9 cellular contexts compared by ENCODE assay signal in the genomic region with DNA sequence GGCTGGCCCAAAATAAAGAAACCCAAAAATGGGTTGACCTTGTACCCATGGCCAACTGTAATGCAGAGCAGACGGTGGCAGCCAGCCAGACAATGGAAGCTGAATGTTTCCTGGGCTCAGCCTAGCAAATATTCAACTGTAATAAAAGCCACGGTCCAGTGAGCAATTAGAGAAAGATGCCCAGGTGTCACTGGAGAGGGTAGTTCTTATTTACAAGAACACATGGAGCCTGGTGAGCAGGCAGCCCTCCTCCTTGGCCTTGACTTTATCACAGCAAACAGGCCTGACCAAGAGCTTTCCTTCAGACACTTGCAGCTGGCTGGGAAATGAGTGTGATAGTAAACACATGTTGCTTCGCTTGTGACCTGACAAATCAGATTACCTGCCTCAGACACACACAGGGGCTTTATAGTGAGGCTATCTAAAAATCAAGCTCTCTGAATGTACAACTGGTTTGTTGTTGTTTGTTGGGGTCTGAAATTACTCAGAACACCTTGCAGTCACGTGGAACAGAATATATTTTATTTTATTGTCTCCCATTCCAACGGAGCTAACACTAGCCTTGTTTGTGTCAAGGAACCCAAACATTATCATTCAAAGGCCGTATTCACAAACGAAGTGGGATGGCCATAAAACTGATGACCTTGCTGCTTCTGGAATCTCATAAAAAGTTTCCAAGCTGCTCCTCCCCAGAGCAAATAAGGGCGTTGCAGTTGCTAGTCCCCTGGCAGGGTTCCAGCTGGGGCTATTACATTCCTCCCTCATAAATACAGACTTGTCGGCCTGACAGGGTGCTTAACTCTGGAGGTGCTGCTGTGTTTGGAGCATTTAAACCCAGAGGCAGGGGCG.
A peak's percentile ranks its signal among the peaks of the same experiment; 100 is the strongest.
DNase-seq lines count a peak whose midpoint lies in the region; ATAC-seq and TF ChIP-seq lines count a peak whose summit lies in the region.
"Had no signal": no experiment of that assay in that cellular context is flagged by ENCODE, and none has a peak within 500 bp of the region (broad histone marks: within the 10 kb centered on the region; RNA-seq: fewer than 3 reads in every experiment).

No MANE protein-coding gene starts in this region.

- peaks cover 41% of the 10 kb centered on the region for H3K4me1 ChIP-seq in vagina

- no peaks in the 10 kb centered on the region for H3K9me3 ChIP-seq in vagina

- intact Hi-C loops in vagina (cut with DNase I), result no loop called here

- H3K27me3 Mint-ChIP-seq in WTC11 (ENCODE audit: low read depth), result no peaks in the 10 kb centered on the region

- H3K27ac Mint-ChIP-seq in WTC11, result no peak overlapping the region

- H3K4me1 Mint-ChIP-seq in WTC11, result peaks cover 27% of the 10 kb centered on the region

- no peak overlapping the region for H3K4me3 Mint-ChIP-seq in WTC11

- H3K27ac ChIP-seq in vagina, result peak overlapping the region; percentile 52

- POLR2A ChIA-PET in WTC11 (lab: Charles Lee), result interaction anchor here (0.6 kb wide), 1 partner anchor 30 kb away, joined by 4 read pairs; no protein-coding TSS in a partner anchor

- no peaks in the 10 kb centered on the region for H3K9me3 Mint-ChIP-seq in WTC11

- no peak for TF ChIP-seq POLR2A in vagina (IDR thresholded peaks at IDR 0.05)

- no peaks in the 10 kb centered on the region for H3K36me3 ChIP-seq in vagina

- ATAC-seq in WTC11 (peak; percentile 67), left lobe of liver (peak; percentile 81), GM21619 (IDR thresholded peaks at IDR 0.05; ENCODE audit: unreplicated experiment) (no peak), HG03354 (IDR thresholded peaks at IDR 0.05; ENCODE audit: poor library complexity, severe bottlenecking, unreplicated experiment) (no peak)
- ATAC-seq: GM12878 had no signal

- no peaks in the 10 kb centered on the region for H3K27me3 ChIP-seq in vagina

- no peak overlapping the region for H3K4me3 ChIP-seq in vagina
- H3K4me3 ChIP-seq: GM12878 had no signal

- peaks cover 2% of the 10 kb centered on the region for H3K36me3 Mint-ChIP-seq in WTC11

- peak; percentile 94 for DNase-seq in COR-L47 (lab: John Stamatoyannopoulos, UW)
- peak; percentile 26 for DNase-seq in NCI-H1694 (lab: John Stamatoyannopoulos, UW)
- no peak for DNase-seq in WTC11 (ENCODE audit: low spot score)
- peak; percentile 73 for DNase-seq in left lobe of liver (ENCODE audit: low spot score)
- DNase-seq in vagina (ENCODE audit: extremely low spot score in 2 of 2), result peak in 1 of 2 donors; percentile 76
- DNase-seq in DMS114 treated with DMSO at 0.1 percent for 48 hours (lab: John Stamatoyannopoulos, UW; ENCODE audit: unreplicated experiment), result no peak

- TF ChIP-seq CTCF in WTC11 (IDR thresholded peaks at IDR 0.05), result no peak
- TF ChIP-seq CTCF in vagina (IDR thresholded peaks at IDR 0.05), result no peak

- CTCF ChIA-PET in WTC11 (lab: Charles Lee), result interaction anchor here (1.1 to 2.7 kb wide), 4 partner anchors 10 to 296 kb away, joined by 3 to 16 read pairs (median 4); no protein-coding TSS in a partner anchor

TF ChIP-seq in WTC11, 78 proteins besides CTCF, POLR2A, EP300 and RAD21:
- TF ChIP-seq, protein P1, sequence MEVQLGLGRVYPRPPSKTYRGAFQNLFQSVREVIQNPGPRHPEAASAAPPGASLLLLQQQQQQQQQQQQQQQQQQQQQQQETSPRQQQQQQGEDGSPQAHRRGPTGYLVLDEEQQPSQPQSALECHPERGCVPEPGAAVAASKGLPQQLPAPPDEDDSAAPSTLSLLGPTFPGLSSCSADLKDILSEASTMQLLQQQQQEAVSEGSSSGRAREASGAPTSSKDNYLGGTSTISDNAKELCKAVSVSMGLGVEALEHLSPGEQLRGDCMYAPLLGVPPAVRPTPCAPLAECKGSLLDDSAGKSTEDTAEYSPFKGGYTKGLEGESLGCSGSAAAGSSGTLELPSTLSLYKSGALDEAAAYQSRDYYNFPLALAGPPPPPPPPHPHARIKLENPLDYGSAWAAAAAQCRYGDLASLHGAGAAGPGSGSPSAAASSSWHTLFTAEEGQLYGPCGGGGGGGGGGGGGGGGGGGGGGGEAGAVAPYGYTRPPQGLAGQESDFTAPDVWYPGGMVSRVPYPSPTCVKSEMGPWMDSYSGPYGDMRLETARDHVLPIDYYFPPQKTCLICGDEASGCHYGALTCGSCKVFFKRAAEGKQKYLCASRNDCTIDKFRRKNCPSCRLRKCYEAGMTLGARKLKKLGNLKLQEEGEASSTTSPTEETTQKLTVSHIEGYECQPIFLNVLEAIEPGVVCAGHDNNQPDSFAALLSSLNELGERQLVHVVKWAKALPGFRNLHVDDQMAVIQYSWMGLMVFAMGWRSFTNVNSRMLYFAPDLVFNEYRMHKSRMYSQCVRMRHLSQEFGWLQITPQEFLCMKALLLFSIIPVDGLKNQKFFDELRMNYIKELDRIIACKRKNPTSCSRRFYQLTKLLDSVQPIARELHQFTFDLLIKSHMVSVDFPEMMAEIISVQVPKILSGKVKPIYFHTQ (CRISPR knock-in tag; IDR thresholded peaks at IDR 0.05), result no peak
- TF ChIP-seq ZNF396 (CRISPR knock-in tag; IDR thresholded peaks at IDR 0.05; ENCODE audit: borderline replicate concordance), result no peak
- no peak for TF ChIP-seq OVOL2 (CRISPR knock-in tag; IDR thresholded peaks at IDR 0.05; ENCODE audit: borderline replicate concordance)
- no peak for TF ChIP-seq RORB (CRISPR knock-in tag; IDR thresholded peaks at IDR 0.05)
- TF ChIP-seq, protein P2, sequence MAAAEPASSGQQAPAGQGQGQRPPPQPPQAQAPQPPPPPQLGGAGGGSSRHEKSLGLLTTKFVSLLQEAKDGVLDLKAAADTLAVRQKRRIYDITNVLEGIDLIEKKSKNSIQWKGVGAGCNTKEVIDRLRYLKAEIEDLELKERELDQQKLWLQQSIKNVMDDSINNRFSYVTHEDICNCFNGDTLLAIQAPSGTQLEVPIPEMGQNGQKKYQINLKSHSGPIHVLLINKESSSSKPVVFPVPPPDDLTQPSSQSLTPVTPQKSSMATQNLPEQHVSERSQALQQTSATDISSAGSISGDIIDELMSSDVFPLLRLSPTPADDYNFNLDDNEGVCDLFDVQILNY (CRISPR knock-in tag; IDR thresholded peaks at IDR 0.05), result no peak
- no peak for TF ChIP-seq ESRRA (CRISPR knock-in tag; IDR thresholded peaks at IDR 0.05; ENCODE audit: borderline replicate concordance)
- TF ChIP-seq KAT7 (CRISPR knock-in tag; IDR thresholded peaks at IDR 0.05; ENCODE audit: borderline replicate concordance), result no peak
- TF ChIP-seq, protein P3, sequence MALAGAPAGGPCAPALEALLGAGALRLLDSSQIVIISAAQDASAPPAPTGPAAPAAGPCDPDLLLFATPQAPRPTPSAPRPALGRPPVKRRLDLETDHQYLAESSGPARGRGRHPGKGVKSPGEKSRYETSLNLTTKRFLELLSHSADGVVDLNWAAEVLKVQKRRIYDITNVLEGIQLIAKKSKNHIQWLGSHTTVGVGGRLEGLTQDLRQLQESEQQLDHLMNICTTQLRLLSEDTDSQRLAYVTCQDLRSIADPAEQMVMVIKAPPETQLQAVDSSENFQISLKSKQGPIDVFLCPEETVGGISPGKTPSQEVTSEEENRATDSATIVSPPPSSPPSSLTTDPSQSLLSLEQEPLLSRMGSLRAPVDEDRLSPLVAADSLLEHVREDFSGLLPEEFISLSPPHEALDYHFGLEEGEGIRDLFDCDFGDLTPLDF (CRISPR knock-in tag; IDR thresholded peaks at IDR 0.05), result no peak
- TF ChIP-seq CBFB (CRISPR knock-in tag; IDR thresholded peaks at IDR 0.05; ENCODE audit: low read depth), result no peak
- no peak for TF ChIP-seq SOX15 (CRISPR knock-in tag; IDR thresholded peaks at IDR 0.05)
- TF ChIP-seq ZNF121 (CRISPR knock-in tag; IDR thresholded peaks at IDR 0.05), result no peak
- TF ChIP-seq NR2C2 (CRISPR knock-in tag; IDR thresholded peaks at IDR 0.05), result no peak
- TF ChIP-seq ZNF671 (CRISPR knock-in tag; IDR thresholded peaks at IDR 0.05), result no peak
- TF ChIP-seq EMX1 (CRISPR knock-in tag; IDR thresholded peaks at IDR 0.05), result no peak
- no peak for TF ChIP-seq FOXK1 (CRISPR knock-in tag; IDR thresholded peaks at IDR 0.05)
- TF ChIP-seq, protein P4, sequence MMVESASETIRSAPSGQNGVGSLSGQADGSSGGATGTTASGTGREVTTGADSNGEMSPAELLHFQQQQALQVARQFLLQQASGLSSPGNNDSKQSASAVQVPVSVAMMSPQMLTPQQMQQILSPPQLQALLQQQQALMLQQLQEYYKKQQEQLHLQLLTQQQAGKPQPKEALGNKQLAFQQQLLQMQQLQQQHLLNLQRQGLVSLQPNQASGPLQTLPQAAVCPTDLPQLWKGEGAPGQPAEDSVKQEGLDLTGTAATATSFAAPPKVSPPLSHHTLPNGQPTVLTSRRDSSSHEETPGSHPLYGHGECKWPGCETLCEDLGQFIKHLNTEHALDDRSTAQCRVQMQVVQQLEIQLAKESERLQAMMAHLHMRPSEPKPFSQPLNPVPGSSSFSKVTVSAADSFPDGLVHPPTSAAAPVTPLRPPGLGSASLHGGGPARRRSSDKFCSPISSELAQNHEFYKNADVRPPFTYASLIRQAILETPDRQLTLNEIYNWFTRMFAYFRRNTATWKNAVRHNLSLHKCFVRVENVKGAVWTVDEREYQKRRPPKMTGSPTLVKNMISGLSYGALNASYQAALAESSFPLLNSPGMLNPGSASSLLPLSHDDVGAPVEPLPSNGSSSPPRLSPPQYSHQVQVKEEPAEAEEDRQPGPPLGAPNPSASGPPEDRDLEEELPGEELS (CRISPR knock-in tag; IDR thresholded peaks at IDR 0.05), result no peak
- TF ChIP-seq ZNF423 (CRISPR knock-in tag; IDR thresholded peaks at IDR 0.05), result no peak
- TF ChIP-seq NR1H2 (CRISPR knock-in tag; IDR thresholded peaks at IDR 0.05), result no peak
- TF ChIP-seq, protein P5, sequence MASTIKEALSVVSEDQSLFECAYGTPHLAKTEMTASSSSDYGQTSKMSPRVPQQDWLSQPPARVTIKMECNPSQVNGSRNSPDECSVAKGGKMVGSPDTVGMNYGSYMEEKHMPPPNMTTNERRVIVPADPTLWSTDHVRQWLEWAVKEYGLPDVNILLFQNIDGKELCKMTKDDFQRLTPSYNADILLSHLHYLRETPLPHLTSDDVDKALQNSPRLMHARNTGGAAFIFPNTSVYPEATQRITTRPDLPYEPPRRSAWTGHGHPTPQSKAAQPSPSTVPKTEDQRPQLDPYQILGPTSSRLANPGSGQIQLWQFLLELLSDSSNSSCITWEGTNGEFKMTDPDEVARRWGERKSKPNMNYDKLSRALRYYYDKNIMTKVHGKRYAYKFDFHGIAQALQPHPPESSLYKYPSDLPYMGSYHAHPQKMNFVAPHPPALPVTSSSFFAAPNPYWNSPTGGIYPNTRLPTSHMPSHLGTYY (CRISPR knock-in tag; IDR thresholded peaks at IDR 0.05), result no peak

Comparison
In these comparisons a context has a peak if more than half of its experiments do, and no peak if none do; other contexts are left out.
1. DNase-seq: peak in COR-L47 (single experiment), NCI-H1694 (single experiment) and left lobe of liver (single experiment); none in WTC11 (single experiment) and DMS114 treated with DMSO at 0.1 percent for 48 hours (single experiment).
2. ATAC-seq: peak in WTC11 (single experiment) and left lobe of liver (single experiment); none in GM21619 (single experiment) and HG03354 (single experiment).